Comparison of ENCODE assay signal across 15 cellular contexts in the genomic region with DNA sequence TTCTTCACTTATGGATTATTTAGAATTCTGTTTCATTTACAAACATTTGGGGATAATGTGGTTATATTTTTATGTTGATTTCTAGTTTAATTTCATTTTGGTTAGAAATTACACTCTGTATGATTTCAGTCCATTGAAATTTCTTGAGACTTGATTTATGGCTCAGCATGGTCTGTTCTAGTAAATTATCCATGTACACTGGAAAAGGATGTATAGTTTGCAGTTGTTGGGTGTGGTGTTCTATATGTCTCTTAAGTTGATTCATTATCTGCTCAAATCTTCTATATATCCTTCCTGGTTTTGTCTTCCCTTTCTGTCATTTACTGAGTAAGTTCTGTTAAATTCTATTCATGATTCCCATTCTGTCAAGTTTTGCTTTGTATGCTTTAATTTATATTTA.
"Had no signal": no experiment of that assay in that cellular context is flagged by ENCODE, and none has a peak within 500 bp of the region (broad histone marks: within the 10 kb centered on the region; RNA-seq: fewer than 3 reads in every experiment).

No MANE protein-coding gene starts in this region.

- H3K4me3 Mint-ChIP-seq: activated naive CD8-positive, alpha-beta T cell treated with anti-CD3 and anti-CD28 coated beads, Interleukin-2, amount 10 ng/mL, durations not matched to agents 7 days and 5 days had no signal

- ATAC-seq: left lobe of liver, sciatic nerve had no signal

- H3K4me3 ChIP-seq: ascending aorta, dorsolateral prefrontal cortex, heart left ventricle, suprapubic skin had no signal

- H3K27me3 ChIP-seq: ascending aorta, dorsolateral prefrontal cortex, heart left ventricle, suprapubic skin had no signal

- DNase-seq: activated CD4-positive, alpha-beta T cell treated with anti-CD3 and anti-CD28 coated beads for 4 hours; activated effector memory CD4-positive, alpha-beta T cell treated with anti-CD3 and anti-CD28 coated beads, Interleukin-2, amount 50 U/mL, for 16 hours; activated naive CD8-positive, alpha-beta T cell treated with anti-CD3 and anti-CD28 coated beads, Interleukin-2, amount 10 ng/mL, durations not matched to agents 7 days and 5 days; activated T-cell treated with anti-CD3 and anti-CD28 coated beads for 4 hours; dorsolateral prefrontal cortex; foreskin melanocyte; heart left ventricle; mammary epithelial cell; stimulated activated CD4-positive, alpha-beta T cell treated with anti-CD3 and anti-CD28 coated beads, Interleukin-2, amount 100 ng/mL, for 24 hours; stimulated activated naive CD4-positive, alpha-beta T cell; T1000 had no signal

- H3K9me3 ChIP-seq: ascending aorta, heart left ventricle, suprapubic skin had no signal

- H3K27me3 Mint-ChIP-seq: activated naive CD8-positive, alpha-beta T cell treated with anti-CD3 and anti-CD28 coated beads, Interleukin-2, amount 10 ng/mL, durations not matched to agents 7 days and 5 days had no signal

- H3K27ac ChIP-seq: dorsolateral prefrontal cortex, suprapubic skin had no signal
